20 cellular contexts compared by ENCODE assay signal in the genomic region with DNA sequence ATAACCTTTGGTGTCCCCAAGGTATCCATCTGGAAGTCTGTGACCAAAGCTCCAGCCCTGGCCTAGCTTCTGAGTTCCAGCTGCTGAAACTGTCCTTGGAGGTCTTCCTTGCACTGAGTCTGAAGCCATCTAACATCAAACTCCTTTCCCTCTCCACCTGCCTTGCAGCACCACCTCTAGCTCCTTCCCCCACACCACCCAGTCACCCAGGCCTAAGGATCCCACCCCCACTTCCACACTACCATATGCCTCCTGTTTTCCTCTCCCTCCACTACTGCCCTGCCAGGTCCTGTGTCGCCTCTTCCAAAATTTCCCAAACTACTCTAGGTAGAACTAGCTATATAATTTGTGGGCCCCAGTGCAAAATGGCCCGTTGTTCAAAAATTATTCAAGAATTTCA. TPM values are rescaled to one million over a fixed set of nuclear protein-coding genes. Genes with fewer than 3 reads are reported as not detected.
DNase-seq lines count a peak whose midpoint lies in the region; ATAC-seq and TF ChIP-seq lines count a peak whose summit lies in the region.
"Had no signal": no experiment of that assay in that cellular context is flagged by ENCODE, and none has a peak within 500 bp of the region (broad histone marks: within the 10 kb centered on the region; RNA-seq: fewer than 3 reads in every experiment).

No MANE protein-coding gene starts in this region.

- peaks cover 12% of the 10 kb centered on the region for H3K27me3 Mint-ChIP-seq in activated CD4-positive, alpha-beta T cell treated with anti-CD3 and anti-CD28 coated beads, Interleukin-2, amount 10 ng/mL, durations not matched to agents 24 days and 14 days
- H3K27me3 Mint-ChIP-seq in activated CD8-positive, alpha-beta T cell treated with anti-CD3 and anti-CD28 coated beads for 36 hours, result peaks cover 16% of the 10 kb centered on the region
- H3K27me3 Mint-ChIP-seq in neural progenitor cell (ENCODE audit: insufficient read depth, low read depth), result no peaks in the 10 kb centered on the region
- H3K27me3 Mint-ChIP-seq in naive thymus-derived CD4-positive, alpha-beta T cell, result peaks cover 25 to 31% (median 28%) of the 10 kb centered on the region in 5 donors

- CTCF ChIA-PET in activated CD8-positive, alpha-beta T cell treated with anti-CD3 and anti-CD28 coated beads for 36 hours (lab: Charles Lee), result interaction anchor here (0.5 to 8.4 kb wide), 33 partner anchors 9 to 461 kb away, joined by 3 to 79 read pairs (median 5); a partner anchor contains a TSS
- CTCF ChIA-PET in naive thymus-derived CD4-positive, alpha-beta T cell (lab: Charles Lee), result interaction anchor here (0.7 to 7.3 kb wide), 10 partner anchors 10 to 456 kb away, joined by 3 to 67 read pairs (median 4); no protein-coding TSS in a partner anchor

- H3K9me3 ChIP-seq in neural progenitor cell (ENCODE audit: low read depth), result no peaks in the 10 kb centered on the region
- no peaks in the 10 kb centered on the region for H3K9me3 ChIP-seq in naive thymus-derived CD4-positive, alpha-beta T cell (ENCODE audit: control insufficient read depth in 2 of 3, low read length in 3 of 3)
- H3K9me3 ChIP-seq: A549, psoas muscle, SJCRH30, tibial nerve had no signal

- H3K27ac ChIP-seq in HL-60 (replicated peaks), result peak overlapping the region; percentile 73
- H3K27ac ChIP-seq in neural progenitor cell, result no peak overlapping the region
- no peak overlapping the region for H3K27ac ChIP-seq in naive thymus-derived CD4-positive, alpha-beta T cell (ENCODE audit: low read depth, low read length)
- H3K27ac ChIP-seq: coronary artery, psoas muscle, SJCRH30 had no signal

- H3K27ac Mint-ChIP-seq in activated CD4-positive, alpha-beta T cell treated with anti-CD3 and anti-CD28 coated beads, Interleukin-2, amount 10 ng/mL, durations not matched to agents 24 days and 14 days, result peak overlapping the region; percentile 93
- peak overlapping the region; percentile 85 for H3K27ac Mint-ChIP-seq in activated CD8-positive, alpha-beta T cell treated with anti-CD3 and anti-CD28 coated beads for 36 hours
- H3K27ac Mint-ChIP-seq in neural progenitor cell, result peak overlapping the region; percentile 59
- H3K27ac Mint-ChIP-seq in naive thymus-derived CD4-positive, alpha-beta T cell, result peak overlapping the region in 1 of 9 donors; percentile 97

- no peaks in the 10 kb centered on the region for H3K79me2 ChIP-seq in neural progenitor cell (ENCODE audit: low read depth)

- TF ChIP-seq CTCF in HL-60 (IDR thresholded peaks at IDR 0.05; ENCODE audit: insufficient read depth, low read length), result no peak
- TF ChIP-seq CTCF in activated CD8-positive, alpha-beta T cell treated with anti-CD3 and anti-CD28 coated beads for 36 hours (IDR thresholded peaks at IDR 0.05), result no peak
- no peak for TF ChIP-seq CTCF in neural progenitor cell (IDR thresholded peaks at IDR 0.05)

- no peaks in the 10 kb centered on the region for H3K4me1 ChIP-seq in neural progenitor cell
- peaks cover 15 to 16% of the 10 kb centered on the region in 2 donors for H3K4me1 ChIP-seq in naive thymus-derived CD4-positive, alpha-beta T cell (ENCODE audit: control insufficient read depth in 2 of 2, insufficient read depth in 2 of 2, low read length in 2 of 2)
- H3K4me1 ChIP-seq: A549, SJCRH30 had no signal

- peak; percentile 19 for ATAC-seq in activated CD8-positive, alpha-beta T cell treated with anti-CD3 and anti-CD28 coated beads for 36 hours
- ATAC-seq in naive thymus-derived CD4-positive, alpha-beta T cell, result no peak
- no peak for ATAC-seq in GM21619 (IDR thresholded peaks at IDR 0.05; ENCODE audit: unreplicated experiment)
- ATAC-seq: psoas muscle had no signal

- no peak overlapping the region for H3K9ac ChIP-seq in neural progenitor cell

- H3K27me3 ChIP-seq in HL-60 (ENCODE audit: insufficient read depth, poor library complexity, severe bottlenecking) (no peaks in the 10 kb centered on the region), neural progenitor cell (no peaks in the 10 kb centered on the region)
- no peaks in the 10 kb centered on the region for H3K27me3 ChIP-seq in naive thymus-derived CD4-positive, alpha-beta T cell (ENCODE audit: control insufficient read depth in 2 of 2, insufficient read depth in 2 of 2, low read length in 2 of 2)

- H3K4me3 Mint-ChIP-seq in activated CD4-positive, alpha-beta T cell treated with anti-CD3 and anti-CD28 coated beads, Interleukin-2, amount 10 ng/mL, durations not matched to agents 24 days and 14 days, result peak overlapping the region; percentile 71
- H3K4me3 Mint-ChIP-seq in activated CD8-positive, alpha-beta T cell treated with anti-CD3 and anti-CD28 coated beads for 36 hours, result peak overlapping the region; percentile 33
- no peak overlapping the region for H3K4me3 Mint-ChIP-seq in neural progenitor cell
- peak overlapping the region in 4 of 10 donors; percentile 20 to 77 (median 44) for H3K4me3 Mint-ChIP-seq in naive thymus-derived CD4-positive, alpha-beta T cell

- no peaks in the 10 kb centered on the region for H4K20me1 ChIP-seq in neural progenitor cell (ENCODE audit: low read depth)

- POLR2A ChIA-PET in activated CD8-positive, alpha-beta T cell treated with anti-CD3 and anti-CD28 coated beads for 36 hours (lab: Charles Lee), result interaction anchor here (0.9 to 1.5 kb wide), 4 partner anchors 24 to 119 kb away, joined by 3 read pairs; a partner anchor contains a TSS
- POLR2A ChIA-PET in naive thymus-derived CD4-positive, alpha-beta T cell (lab: Charles Lee), result no interaction called here

- no peak overlapping the region for H3K4me3 ChIP-seq in HL-60 (replicated peaks; ENCODE audit: insufficient read depth, low read length)
- H3K4me3 ChIP-seq in neural progenitor cell, result no peak overlapping the region
- H3K4me3 ChIP-seq in naive thymus-derived CD4-positive, alpha-beta T cell (ENCODE audit: low read length), result no peak overlapping the region
- H3K4me3 ChIP-seq: A549, coronary artery, psoas muscle, SJCRH30, tibial nerve had no signal

- H3F3A ChIP-seq in neural progenitor cell (ENCODE audit: low read depth), result no peaks in the 10 kb centered on the region

- peaks cover 4% of the 10 kb centered on the region for H3K9me3 Mint-ChIP-seq in activated CD4-positive, alpha-beta T cell treated with anti-CD3 and anti-CD28 coated beads, Interleukin-2, amount 10 ng/mL, durations not matched to agents 24 days and 14 days
- H3K9me3 Mint-ChIP-seq in activated CD8-positive, alpha-beta T cell treated with anti-CD3 and anti-CD28 coated beads for 36 hours, result no peaks in the 10 kb centered on the region
- no peaks in the 10 kb centered on the region for H3K9me3 Mint-ChIP-seq in neural progenitor cell
- H3K9me3 Mint-ChIP-seq in naive thymus-derived CD4-positive, alpha-beta T cell, result no peaks in the 10 kb centered on the region
- H3K9me3 Mint-ChIP-seq: naive thymus-derived CD8-positive, alpha-beta T cell had no signal

- intact Hi-C loops in activated CD4-positive, alpha-beta T cell treated with anti-CD3 and anti-CD28 coated beads, Interleukin-2, amount 10 ng/mL, durations not matched to agents 24 days and 14 days (cut with micrococcal nuclease), result loop anchor here (1.0 to 10.0 kb wide), 5 partner anchors 36 to 452 kb away; a partner anchor contains a TSS
- intact Hi-C loops in activated CD8-positive, alpha-beta T cell treated with anti-CD3 and anti-CD28 coated beads for 36 hours (cut with micrococcal nuclease), result loop anchor here (2.0 kb wide), 1 partner anchor 118 kb away; no protein-coding TSS in a partner anchor
- intact Hi-C loops in naive thymus-derived CD4-positive, alpha-beta T cell (cut with micrococcal nuclease), result loop anchor here (1.0 to 2.0 kb wide), 7 partner anchors 30 to 452 kb away; a partner anchor contains a TSS

- DNase-seq in activated CD4-positive, alpha-beta T cell treated with anti-CD3 and anti-CD28 coated beads, Interleukin-2, amount 10 ng/mL, durations not matched to agents 24 days and 14 days, result peak; percentile 68
- DNase-seq in activated CD4-positive, alpha-beta T cell treated with anti-CD3 and anti-CD28 coated beads for 4 hours, result no peak
- DNase-seq in HL-60 (ENCODE audit: low read depth in 1 of 2, low spot score in 1 of 2) (peak in 1 of 2 experiments; percentile 45), neural progenitor cell (ENCODE audit: low spot score) (no peak)
- no peak for DNase-seq in activated CD8-positive, alpha-beta T cell treated with anti-CD3 and anti-CD28 coated beads for 36 hours
- no peak for DNase-seq in naive thymus-derived CD4-positive, alpha-beta T cell
- no peak for DNase-seq in stimulated activated CD4-positive, alpha-beta T cell treated with anti-CD3 and anti-CD28 coated beads, Interleukin-4, amount 100 ng/mL, for 4 hours
- DNase-seq: activated gamma-delta T cell, NCI-H1092, NCI-H2107, NCI-H524 treated with DMSO at 0.1 percent for 48 hours had no signal

- H3K36me3 ChIP-seq in neural progenitor cell, result no peaks in the 10 kb centered on the region
- no peaks in the 10 kb centered on the region for H3K36me3 ChIP-seq in naive thymus-derived CD4-positive, alpha-beta T cell (ENCODE audit: control insufficient read depth in 2 of 3, insufficient read depth in 3 of 3, low read length in 3 of 3)
- H3K36me3 ChIP-seq: SJCRH30, tibial nerve had no signal

- H3K36me3 Mint-ChIP-seq in activated CD4-positive, alpha-beta T cell treated with anti-CD3 and anti-CD28 coated beads, Interleukin-2, amount 10 ng/mL, durations not matched to agents 24 days and 14 days (ENCODE audit: low read depth), result peaks cover 3% of the 10 kb centered on the region
- H3K36me3 Mint-ChIP-seq in activated CD8-positive, alpha-beta T cell treated with anti-CD3 and anti-CD28 coated beads for 36 hours (ENCODE audit: low read depth), result no peaks in the 10 kb centered on the region
- H3K36me3 Mint-ChIP-seq in neural progenitor cell, result no peaks in the 10 kb centered on the region
- peaks cover 0 to 6% (median 0%) of the 10 kb centered on the region in 5 donors for H3K36me3 Mint-ChIP-seq in naive thymus-derived CD4-positive, alpha-beta T cell
- H3K36me3 Mint-ChIP-seq: naive thymus-derived CD8-positive, alpha-beta T cell had no signal

- no peak overlapping the region for H2AFZ ChIP-seq in neural progenitor cell (replicated peaks)

- H3K4me1 Mint-ChIP-seq in activated CD4-positive, alpha-beta T cell treated with anti-CD3 and anti-CD28 coated beads, Interleukin-2, amount 10 ng/mL, durations not matched to agents 24 days and 14 days, result peaks cover 39% of the 10 kb centered on the region
- peaks cover 33% of the 10 kb centered on the region for H3K4me1 Mint-ChIP-seq in activated CD8-positive, alpha-beta T cell treated with anti-CD3 and anti-CD28 coated beads for 36 hours (ENCODE audit: low read depth)
- H3K4me1 Mint-ChIP-seq in neural progenitor cell, result no peaks in the 10 kb centered on the region
- peaks cover 10 to 53% (median 26%) of the 10 kb centered on the region in 7 donors for H3K4me1 Mint-ChIP-seq in naive thymus-derived CD4-positive, alpha-beta T cell

- no peak overlapping the region for H3K4me2 ChIP-seq in neural progenitor cell

RNA-seq across cellular contexts. Expression of a gene that starts 10.8 kb away (rescaled TPM):
- 1.2 and 1.5 TPM in 2 replicates for total RNA-seq in activated CD4-positive, alpha-beta T cell treated with anti-CD3 and anti-CD28 coated beads, Interleukin-2, amount 10 ng/mL, durations not matched to agents 24 days and 14 days
- 1 to 10 TPM in 1 of 2 experiments, under 1 TPM in 1; 0.74 to 1.2 TPM for total RNA-seq in activated CD8-positive, alpha-beta T cell treated with anti-CD3 and anti-CD28 coated beads for 36 hours
- 0.06 TPM in 1 of 2 replicates, not detected in the other for total RNA-seq in neural progenitor cell (ENCODE audit: low replicate concordance)
- total RNA-seq in naive thymus-derived CD4-positive, alpha-beta T cell, result 1 to 10 TPM in 1 of 5 experiments, not detected in 4; 2.3 TPM
- polyA plus RNA-seq in naive thymus-derived CD4-positive, alpha-beta T cell, result not detected
- total RNA-seq: lung microvascular endothelial cell; naive thymus-derived CD8-positive, alpha-beta T cell; psoas muscle; tibial nerve had no signal
- polyA plus RNA-seq: keratinocyte; naive thymus-derived CD8-positive, alpha-beta T cell; psoas muscle had no signal

RNA-seq across cellular contexts. Expression of a gene that starts 12.3 kb away (rescaled TPM):
- total RNA-seq in activated CD4-positive, alpha-beta T cell treated with anti-CD3 and anti-CD28 coated beads, Interleukin-2, amount 10 ng/mL, durations not matched to agents 24 days and 14 days, result not detected in 2 replicates
- total RNA-seq in activated CD8-positive, alpha-beta T cell treated with anti-CD3 and anti-CD28 coated beads for 36 hours, result not detected
- total RNA-seq in neural progenitor cell (ENCODE audit: low replicate concordance), result not detected in 2 replicates
- not detected for total RNA-seq in naive thymus-derived CD4-positive, alpha-beta T cell
- polyA plus RNA-seq in naive thymus-derived CD4-positive, alpha-beta T cell, result not detected
- total RNA-seq: lung microvascular endothelial cell; naive thymus-derived CD8-positive, alpha-beta T cell; SJCRH30 had no signal
- polyA plus RNA-seq: A549; keratinocyte; naive thymus-derived CD8-positive, alpha-beta T cell had no signal

RNA-seq across cellular contexts. Expression of a gene that starts 29.3 kb away (rescaled TPM):
- 177 and 185 TPM in 2 replicates for total RNA-seq in activated CD4-positive, alpha-beta T cell treated with anti-CD3 and anti-CD28 coated beads, Interleukin-2, amount 10 ng/mL, durations not matched to agents 24 days and 14 days
- 10 to 100 TPM; 21.1 to 22.0 TPM for total RNA-seq in activated CD8-positive, alpha-beta T cell treated with anti-CD3 and anti-CD28 coated beads for 36 hours
- total RNA-seq in neural progenitor cell (ENCODE audit: low replicate concordance), result 19.3 and 27.6 TPM in 2 replicates
- 10 to 100 TPM in 1 of 5 experiments, 1 to 10 TPM in 1, under 1 TPM in 3; 0.38 to 46.7 (median 0.56) TPM for total RNA-seq in naive thymus-derived CD4-positive, alpha-beta T cell
- polyA plus RNA-seq in naive thymus-derived CD4-positive, alpha-beta T cell, result under 1 TPM in 1 of 2 donors, not detected in 1; 0.21 TPM

RNA-seq across cellular contexts. Expression of a gene that starts 44.0 kb away (rescaled TPM):
- total RNA-seq in activated CD4-positive, alpha-beta T cell treated with anti-CD3 and anti-CD28 coated beads, Interleukin-2, amount 10 ng/mL, durations not matched to agents 24 days and 14 days, result 24.4 and 26.2 TPM in 2 replicates
- total RNA-seq in activated CD8-positive, alpha-beta T cell treated with anti-CD3 and anti-CD28 coated beads for 36 hours, result 10 to 100 TPM; 19.6 to 20.7 TPM
- 10.5 and 21.5 TPM in 2 replicates for total RNA-seq in neural progenitor cell (ENCODE audit: low replicate concordance)
- 100 to 1,000 TPM in 1 of 5 experiments, 10 to 100 TPM in 4; 23.9 to 111 (median 67.1) TPM for total RNA-seq in naive thymus-derived CD4-positive, alpha-beta T cell
- polyA plus RNA-seq in naive thymus-derived CD4-positive, alpha-beta T cell, result 10 to 100 TPM; 34.5 to 42.3 TPM

RNA-seq across cellular contexts. Expression of a gene that starts 59.2 kb away (rescaled TPM):
- total RNA-seq in activated CD4-positive, alpha-beta T cell treated with anti-CD3 and anti-CD28 coated beads, Interleukin-2, amount 10 ng/mL, durations not matched to agents 24 days and 14 days, result 0.12 TPM in 1 of 2 replicates, not detected in the other
- under 1 TPM in 1 of 2 experiments, not detected in 1; 0.29 TPM for total RNA-seq in activated CD8-positive, alpha-beta T cell treated with anti-CD3 and anti-CD28 coated beads for 36 hours
- total RNA-seq in neural progenitor cell (ENCODE audit: low replicate concordance), result 0.06 TPM in 1 of 2 replicates, not detected in the other
- under 1 TPM in 3 of 5 experiments, not detected in 2; 0.19 to 0.48 (median 0.46) TPM for total RNA-seq in naive thymus-derived CD4-positive, alpha-beta T cell
- polyA plus RNA-seq in naive thymus-derived CD4-positive, alpha-beta T cell, result under 1 TPM; 0.14 to 0.24 TPM
- total RNA-seq: lung microvascular endothelial cell, SJCRH30, tibial nerve had no signal
- polyA plus RNA-seq: A549, keratinocyte had no signal
